ENCODE assay signal across 2 cellular contexts in genomic region chr1:225480825-225481434, GRCh38.
TF ChIP-seq lines count a peak whose summit lies in the region.

No MANE protein-coding gene starts in this region.

TF ChIP-seq in HCT116, 20 proteins besides CTCF, POLR2A, EP300 and RAD21 (continued from another document):
- TF ChIP-seq FOSL1 (IDR thresholded peaks at IDR 0.05; ENCODE audit: low read depth) (no peak), TCF7L2 (IDR thresholded peaks at IDR 0.05; ENCODE audit: borderline replicate concordance, extremely low read depth, insufficient read depth, insufficient read length) (no peak)

TF ChIP-seq in SK-N-SH, 30 proteins besides CTCF, POLR2A, EP300 and RAD21 (continued from another document):
- no peak for TF ChIP-seq MEF2A (IDR thresholded peaks at IDR 0.05; ENCODE audit: borderline replicate concordance, low read depth)
